1 cellular context compared by ENCODE assay signal in the genomic region with DNA sequence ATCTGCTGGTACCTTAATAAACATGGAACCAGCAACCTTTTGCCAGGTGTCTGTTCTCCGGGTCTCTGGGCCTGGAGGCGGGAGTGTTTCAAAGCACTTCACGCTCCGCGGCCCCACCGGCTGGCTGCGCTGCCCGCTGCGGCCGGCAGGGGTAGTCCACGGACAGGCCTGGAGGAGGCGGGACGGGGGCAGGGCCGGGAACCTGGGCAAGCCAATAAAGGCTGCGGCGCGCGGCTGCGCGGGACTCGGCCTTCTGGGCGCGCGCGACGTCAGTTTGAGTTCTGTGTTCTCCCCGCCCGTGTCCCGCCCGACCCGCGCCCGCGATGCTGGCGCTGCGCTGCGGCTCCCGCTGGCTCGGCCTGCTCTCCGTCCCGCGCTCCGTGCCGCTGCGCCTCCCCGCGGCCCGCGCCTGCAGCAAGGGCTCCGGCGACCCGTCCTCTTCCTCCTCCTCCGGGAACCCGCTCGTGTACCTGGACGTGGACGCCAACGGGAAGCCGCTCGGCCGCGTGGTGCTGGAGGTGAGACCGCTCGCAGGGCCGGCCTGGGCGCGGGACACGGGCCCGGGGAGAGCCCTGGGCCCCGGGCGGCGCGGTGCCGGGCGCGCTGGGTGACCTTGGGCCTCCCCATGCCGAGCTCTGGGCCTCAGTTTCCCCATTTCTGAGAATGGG.
TF ChIP-seq lines count a peak whose summit lies in the region.

A gene (plus strand): TSS at position 244 of the 668 bp plus-strand sequence. CDS start 80 bp downstream, at position 324.

TF ChIP-seq in K562, 482 proteins besides CTCF, POLR2A, EP300 and RAD21 (continued from another document):
- TF ChIP-seq, protein P1, sequence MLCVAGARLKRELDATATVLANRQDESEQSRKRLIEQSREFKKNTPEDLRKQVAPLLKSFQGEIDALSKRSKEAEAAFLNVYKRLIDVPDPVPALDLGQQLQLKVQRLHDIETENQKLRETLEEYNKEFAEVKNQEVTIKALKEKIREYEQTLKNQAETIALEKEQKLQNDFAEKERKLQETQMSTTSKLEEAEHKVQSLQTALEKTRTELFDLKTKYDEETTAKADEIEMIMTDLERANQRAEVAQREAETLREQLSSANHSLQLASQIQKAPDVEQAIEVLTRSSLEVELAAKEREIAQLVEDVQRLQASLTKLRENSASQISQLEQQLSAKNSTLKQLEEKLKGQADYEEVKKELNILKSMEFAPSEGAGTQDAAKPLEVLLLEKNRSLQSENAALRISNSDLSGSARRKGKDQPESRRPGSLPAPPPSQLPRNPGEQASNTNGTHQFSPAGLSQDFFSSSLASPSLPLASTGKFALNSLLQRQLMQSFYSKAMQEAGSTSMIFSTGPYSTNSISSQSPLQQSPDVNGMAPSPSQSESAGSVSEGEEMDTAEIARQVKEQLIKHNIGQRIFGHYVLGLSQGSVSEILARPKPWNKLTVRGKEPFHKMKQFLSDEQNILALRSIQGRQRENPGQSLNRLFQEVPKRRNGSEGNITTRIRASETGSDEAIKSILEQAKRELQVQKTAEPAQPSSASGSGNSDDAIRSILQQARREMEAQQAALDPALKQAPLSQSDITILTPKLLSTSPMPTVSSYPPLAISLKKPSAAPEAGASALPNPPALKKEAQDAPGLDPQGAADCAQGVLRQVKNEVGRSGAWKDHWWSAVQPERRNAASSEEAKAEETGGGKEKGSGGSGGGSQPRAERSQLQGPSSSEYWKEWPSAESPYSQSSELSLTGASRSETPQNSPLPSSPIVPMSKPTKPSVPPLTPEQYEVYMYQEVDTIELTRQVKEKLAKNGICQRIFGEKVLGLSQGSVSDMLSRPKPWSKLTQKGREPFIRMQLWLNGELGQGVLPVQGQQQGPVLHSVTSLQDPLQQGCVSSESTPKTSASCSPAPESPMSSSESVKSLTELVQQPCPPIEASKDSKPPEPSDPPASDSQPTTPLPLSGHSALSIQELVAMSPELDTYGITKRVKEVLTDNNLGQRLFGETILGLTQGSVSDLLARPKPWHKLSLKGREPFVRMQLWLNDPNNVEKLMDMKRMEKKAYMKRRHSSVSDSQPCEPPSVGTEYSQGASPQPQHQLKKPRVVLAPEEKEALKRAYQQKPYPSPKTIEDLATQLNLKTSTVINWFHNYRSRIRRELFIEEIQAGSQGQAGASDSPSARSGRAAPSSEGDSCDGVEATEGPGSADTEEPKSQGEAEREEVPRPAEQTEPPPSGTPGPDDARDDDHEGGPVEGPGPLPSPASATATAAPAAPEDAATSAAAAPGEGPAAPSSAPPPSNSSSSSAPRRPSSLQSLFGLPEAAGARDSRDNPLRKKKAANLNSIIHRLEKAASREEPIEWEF (CRISPR knock-in tag; IDR thresholded peaks at IDR 0.05) = no peak
- TF ChIP-seq NR2C2 (CRISPR knock-in tag; IDR thresholded peaks at IDR 0.05) (0 out of 2 replicates have a peak, but pooled peaks have one; percentile 43), NR2C2 (tag; IDR thresholded peaks at IDR 0.05) (no peak), ZNF431 (CRISPR knock-in tag; IDR thresholded peaks at IDR 0.05) (peak; percentile 45; the same call in 1 of the 2 replicates), ZNF766 (CRISPR knock-in tag; conservative IDR thresholded peaks at IDR 0.05) (0 out of 2 replicates have a peak, but pooled peaks have one; percentile 17), ARNT (IDR thresholded peaks at IDR 0.05) (no peak), TRIM24 (IDR thresholded peaks at IDR 0.05) (no peak), TARDBP (IDR thresholded peaks at IDR 0.05) (0 out of 2 replicates have a peak, but pooled peaks have one; percentile 55), SMAD1 (IDR thresholded peaks at IDR 0.05; ENCODE audit: low read depth, low read length, partially characterized antibody) (peak; percentile 89), CTBP1 (IDR thresholded peaks at IDR 0.05; ENCODE audit: borderline replicate concordance) (peak; percentile 85)
- TF ChIP-seq, protein P2, sequence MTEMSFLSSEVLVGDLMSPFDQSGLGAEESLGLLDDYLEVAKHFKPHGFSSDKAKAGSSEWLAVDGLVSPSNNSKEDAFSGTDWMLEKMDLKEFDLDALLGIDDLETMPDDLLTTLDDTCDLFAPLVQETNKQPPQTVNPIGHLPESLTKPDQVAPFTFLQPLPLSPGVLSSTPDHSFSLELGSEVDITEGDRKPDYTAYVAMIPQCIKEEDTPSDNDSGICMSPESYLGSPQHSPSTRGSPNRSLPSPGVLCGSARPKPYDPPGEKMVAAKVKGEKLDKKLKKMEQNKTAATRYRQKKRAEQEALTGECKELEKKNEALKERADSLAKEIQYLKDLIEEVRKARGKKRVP (CRISPR knock-in tag; IDR thresholded peaks at IDR 0.05) = 0 out of 2 replicates have a peak, but pooled peaks have one; percentile 8
- TF ChIP-seq, protein P3, sequence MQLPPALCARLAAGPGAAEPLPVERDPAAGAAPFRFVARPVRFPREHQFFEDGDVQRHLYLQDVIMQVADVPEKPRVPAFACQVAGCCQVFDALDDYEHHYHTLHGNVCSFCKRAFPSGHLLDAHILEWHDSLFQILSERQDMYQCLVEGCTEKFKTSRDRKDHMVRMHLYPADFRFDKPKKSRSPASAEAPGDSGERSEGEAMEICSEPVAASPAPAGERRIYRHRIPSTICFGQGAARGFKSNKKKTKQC (CRISPR knock-in tag; IDR thresholded peaks at IDR 0.05) = no peak
